Comparison of ENCODE assay signal across 1 cellular context in genomic region chrX:149831473-149831872, GRCh38.
TF ChIP-seq lines count a peak whose summit lies in the region.

No MANE protein-coding gene starts in this region.

TF ChIP-seq in GM23338, 12 proteins besides CTCF, POLR2A, EP300 and RAD21 (continued from another document):
- TF ChIP-seq, protein P1, sequence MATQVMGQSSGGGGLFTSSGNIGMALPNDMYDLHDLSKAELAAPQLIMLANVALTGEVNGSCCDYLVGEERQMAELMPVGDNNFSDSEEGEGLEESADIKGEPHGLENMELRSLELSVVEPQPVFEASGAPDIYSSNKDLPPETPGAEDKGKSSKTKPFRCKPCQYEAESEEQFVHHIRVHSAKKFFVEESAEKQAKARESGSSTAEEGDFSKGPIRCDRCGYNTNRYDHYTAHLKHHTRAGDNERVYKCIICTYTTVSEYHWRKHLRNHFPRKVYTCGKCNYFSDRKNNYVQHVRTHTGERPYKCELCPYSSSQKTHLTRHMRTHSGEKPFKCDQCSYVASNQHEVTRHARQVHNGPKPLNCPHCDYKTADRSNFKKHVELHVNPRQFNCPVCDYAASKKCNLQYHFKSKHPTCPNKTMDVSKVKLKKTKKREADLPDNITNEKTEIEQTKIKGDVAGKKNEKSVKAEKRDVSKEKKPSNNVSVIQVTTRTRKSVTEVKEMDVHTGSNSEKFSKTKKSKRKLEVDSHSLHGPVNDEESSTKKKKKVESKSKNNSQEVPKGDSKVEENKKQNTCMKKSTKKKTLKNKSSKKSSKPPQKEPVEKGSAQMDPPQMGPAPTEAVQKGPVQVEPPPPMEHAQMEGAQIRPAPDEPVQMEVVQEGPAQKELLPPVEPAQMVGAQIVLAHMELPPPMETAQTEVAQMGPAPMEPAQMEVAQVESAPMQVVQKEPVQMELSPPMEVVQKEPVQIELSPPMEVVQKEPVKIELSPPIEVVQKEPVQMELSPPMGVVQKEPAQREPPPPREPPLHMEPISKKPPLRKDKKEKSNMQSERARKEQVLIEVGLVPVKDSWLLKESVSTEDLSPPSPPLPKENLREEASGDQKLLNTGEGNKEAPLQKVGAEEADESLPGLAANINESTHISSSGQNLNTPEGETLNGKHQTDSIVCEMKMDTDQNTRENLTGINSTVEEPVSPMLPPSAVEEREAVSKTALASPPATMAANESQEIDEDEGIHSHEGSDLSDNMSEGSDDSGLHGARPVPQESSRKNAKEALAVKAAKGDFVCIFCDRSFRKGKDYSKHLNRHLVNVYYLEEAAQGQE (IDR thresholded peaks at IDR 0.05; ENCODE audit: unreplicated experiment), result no peak
- TF ChIP-seq EZH2phosphoT487 (IDR thresholded peaks at IDR 0.05; ENCODE audit: unreplicated experiment), result no peak
- TF ChIP-seq POLR2AphosphoS5 (IDR thresholded peaks at IDR 0.05; ENCODE audit: low read depth), result no peak
- TF ChIP-seq CREB1 (CRISPR knock-in tag; IDR thresholded peaks at IDR 0.05; ENCODE audit: low read depth), result no peak
- TF ChIP-seq ZNF114 (CRISPR knock-in tag; IDR thresholded peaks at IDR 0.05), result no peak
- TF ChIP-seq, protein P2, sequence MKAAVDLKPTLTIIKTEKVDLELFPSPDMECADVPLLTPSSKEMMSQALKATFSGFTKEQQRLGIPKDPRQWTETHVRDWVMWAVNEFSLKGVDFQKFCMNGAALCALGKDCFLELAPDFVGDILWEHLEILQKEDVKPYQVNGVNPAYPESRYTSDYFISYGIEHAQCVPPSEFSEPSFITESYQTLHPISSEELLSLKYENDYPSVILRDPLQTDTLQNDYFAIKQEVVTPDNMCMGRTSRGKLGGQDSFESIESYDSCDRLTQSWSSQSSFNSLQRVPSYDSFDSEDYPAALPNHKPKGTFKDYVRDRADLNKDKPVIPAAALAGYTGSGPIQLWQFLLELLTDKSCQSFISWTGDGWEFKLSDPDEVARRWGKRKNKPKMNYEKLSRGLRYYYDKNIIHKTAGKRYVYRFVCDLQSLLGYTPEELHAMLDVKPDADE (IDR thresholded peaks at IDR 0.05), result no peak
- TF ChIP-seq ZNF331 (CRISPR knock-in tag; IDR thresholded peaks at IDR 0.05; ENCODE audit: low read depth), result no peak
